In the genomic region with DNA sequence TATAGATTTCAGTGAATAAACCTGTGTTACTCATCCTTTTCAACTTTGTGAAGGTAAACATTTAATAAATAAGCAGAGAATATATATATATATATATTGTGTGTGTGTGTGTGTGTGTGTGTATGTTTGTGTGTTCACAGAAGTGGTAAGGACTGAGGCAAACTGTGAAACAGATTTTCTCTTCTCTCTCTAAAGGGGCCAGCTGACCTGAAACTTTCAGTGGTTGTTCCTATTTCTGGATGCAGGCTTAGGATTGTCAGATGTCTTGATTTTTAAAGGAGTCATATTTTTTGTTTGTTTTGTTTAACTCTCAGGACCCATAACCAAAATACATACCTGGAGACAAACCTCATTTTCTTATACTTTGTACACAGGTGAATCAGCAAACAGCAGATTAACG, we compare ENCODE assay signal across 1 cellular context.
TF ChIP-seq lines count a peak whose summit lies in the region.

No MANE protein-coding gene starts in this region.

TF ChIP-seq in WTC11, 78 proteins besides CTCF, POLR2A, EP300 and RAD21 (continued from another document):
- TF ChIP-seq, protein P1, sequence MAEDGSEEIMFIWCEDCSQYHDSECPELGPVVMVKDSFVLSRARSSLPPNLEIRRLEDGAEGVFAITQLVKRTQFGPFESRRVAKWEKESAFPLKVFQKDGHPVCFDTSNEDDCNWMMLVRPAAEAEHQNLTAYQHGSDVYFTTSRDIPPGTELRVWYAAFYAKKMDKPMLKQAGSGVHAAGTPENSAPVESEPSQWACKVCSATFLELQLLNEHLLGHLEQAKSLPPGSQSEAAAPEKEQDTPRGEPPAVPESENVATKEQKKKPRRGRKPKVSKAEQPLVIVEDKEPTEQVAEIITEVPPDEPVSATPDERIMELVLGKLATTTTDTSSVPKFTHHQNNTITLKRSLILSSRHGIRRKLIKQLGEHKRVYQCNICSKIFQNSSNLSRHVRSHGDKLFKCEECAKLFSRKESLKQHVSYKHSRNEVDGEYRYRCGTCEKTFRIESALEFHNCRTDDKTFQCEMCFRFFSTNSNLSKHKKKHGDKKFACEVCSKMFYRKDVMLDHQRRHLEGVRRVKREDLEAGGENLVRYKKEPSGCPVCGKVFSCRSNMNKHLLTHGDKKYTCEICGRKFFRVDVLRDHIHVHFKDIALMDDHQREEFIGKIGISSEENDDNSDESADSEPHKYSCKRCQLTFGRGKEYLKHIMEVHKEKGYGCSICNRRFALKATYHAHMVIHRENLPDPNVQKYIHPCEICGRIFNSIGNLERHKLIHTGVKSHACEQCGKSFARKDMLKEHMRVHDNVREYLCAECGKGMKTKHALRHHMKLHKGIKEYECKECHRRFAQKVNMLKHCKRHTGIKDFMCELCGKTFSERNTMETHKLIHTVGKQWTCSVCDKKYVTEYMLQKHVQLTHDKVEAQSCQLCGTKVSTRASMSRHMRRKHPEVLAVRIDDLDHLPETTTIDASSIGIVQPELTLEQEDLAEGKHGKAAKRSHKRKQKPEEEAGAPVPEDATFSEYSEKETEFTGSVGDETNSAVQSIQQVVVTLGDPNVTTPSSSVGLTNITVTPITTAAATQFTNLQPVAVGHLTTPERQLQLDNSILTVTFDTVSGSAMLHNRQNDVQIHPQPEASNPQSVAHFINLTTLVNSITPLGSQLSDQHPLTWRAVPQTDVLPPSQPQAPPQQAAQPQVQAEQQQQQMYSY (CRISPR knock-in tag; IDR thresholded peaks at IDR 0.05), result no peak
- TF ChIP-seq RELA (CRISPR knock-in tag; IDR thresholded peaks at IDR 0.05; ENCODE audit: borderline replicate concordance) (no peak), OVOL2 (CRISPR knock-in tag; IDR thresholded peaks at IDR 0.05; ENCODE audit: borderline replicate concordance) (no peak)
TF ChIP-seq in WTC11: peak in this region for 0.
